Comparison of ENCODE assay signal across 13 cellular contexts in genomic region chr1:200373811-200374231, GRCh38. TPM values are rescaled to one million over a fixed set of nuclear protein-coding genes. Genes with fewer than 3 reads are reported as not detected.
DNase-seq lines count a peak whose midpoint lies in the region; ATAC-seq and TF ChIP-seq lines count a peak whose summit lies in the region.
"Had no signal": no experiment of that assay in that cellular context is flagged by ENCODE, and none has a peak within 500 bp of the region (broad histone marks: within the 10 kb centered on the region; RNA-seq: fewer than 3 reads in every experiment).

No MANE protein-coding gene starts in this region.

- no peaks in the 10 kb centered on the region for H3K79me2 ChIP-seq in osteoblast (ENCODE audit: insufficient read depth, low read length)

- peak; percentile 71 for DNase-seq in NCI-H526 treated with DMSO at 0.1 percent for 48 hours (lab: John Stamatoyannopoulos, UW)
- DNase-seq in globus pallidus (ENCODE audit: low spot score) = peak; percentile 93
- DNase-seq in osteoblast (ENCODE audit: insufficient read length, low spot score, missing footprints) = no peak
- DNase-seq in left ventricle myocardium superior = no peak
- DNase-seq in stimulated activated naive CD4-positive, alpha-beta T cell (lab: John Stamatoyannopoulos, UW) = no peak
- DNase-seq in ureter (ENCODE audit: low spot score) = no peak
- no peak for DNase-seq in NCI-H748 treated with DMSO at 0.1 percent for 48 hours (lab: John Stamatoyannopoulos, UW)
- DNase-seq: activated CD4-positive, alpha-beta T cell treated with anti-CD3 and anti-CD28 coated beads, Interleukin-2, amount 50 U/mL, for 1 hour; AML-193; naive B cell; Peyer's patch had no signal

- peak overlapping the region; percentile 43 for H3K4me2 ChIP-seq in osteoblast (ENCODE audit: insufficient read depth, low read length)

- no peak overlapping the region for H3K4me3 ChIP-seq in osteoblast (ENCODE audit: insufficient read depth, low read length)
- H3K4me3 ChIP-seq: Peyer's patch had no signal

- no peak for TF ChIP-seq CTCF in osteoblast (IDR thresholded peaks at IDR 0.05; ENCODE audit: extremely low read depth, low read depth, low read length)

- peak overlapping the region; percentile 23; the same call in 1 of the 2 replicates for H3K9ac ChIP-seq in ES-I3 (ENCODE audit: low read depth, low read length)

- H3K4me1 ChIP-seq in ES-I3 (ENCODE audit: insufficient read depth, low read length) (peaks cover 65% of the 10 kb centered on the region), osteoblast (ENCODE audit: insufficient read depth, low read length) (peaks cover 35% of the 10 kb centered on the region)
- H3K4me1 ChIP-seq: Peyer's patch had no signal

- peak overlapping the region; percentile 8 for H2AFZ ChIP-seq in osteoblast (ENCODE audit: low read length)

- no peaks in the 10 kb centered on the region for H4K20me1 ChIP-seq in osteoblast (ENCODE audit: insufficient read depth, low read length)

- H3K27me3 ChIP-seq in osteoblast (ENCODE audit: insufficient read depth, low read length) = no peaks in the 10 kb centered on the region
- H3K27me3 ChIP-seq: Peyer's patch had no signal

- no peaks in the 10 kb centered on the region for H3K9me3 ChIP-seq in ES-I3 (ENCODE audit: control insufficient read depth, insufficient read depth, low read length)
- no peaks in the 10 kb centered on the region for H3K9me3 ChIP-seq in osteoblast (ENCODE audit: low read depth, low read length)
- H3K9me3 ChIP-seq: Peyer's patch had no signal

- H3K27ac ChIP-seq in osteoblast (ENCODE audit: low read depth, low read length) = no peak overlapping the region
- H3K27ac ChIP-seq: Peyer's patch had no signal

- ATAC-seq in left ventricle myocardium superior = no peak
- ATAC-seq: esophagus mucosa had no signal

- H3K36me3 ChIP-seq in ES-I3 (ENCODE audit: insufficient read depth, low read length) (no peaks in the 10 kb centered on the region), osteoblast (ENCODE audit: insufficient read depth, low read length) (peaks cover 4% of the 10 kb centered on the region)
- H3K36me3 ChIP-seq: Peyer's patch had no signal

- intact Hi-C loops in left ventricle myocardium superior (cut with micrococcal nuclease) = no loop called here

RNA-seq across cellular contexts. Expression of gene ZNF281, which starts 36.0 kb away (rescaled TPM):
- 37.7 and 45.6 TPM in 2 replicates for total RNA-seq in osteoblast
- total RNA-seq in left ventricle myocardium superior = 8.8 TPM
- total RNA-seq in ureter = 10.8 TPM

Comparison
In these comparisons a context has a peak if more than half of its experiments do, and no peak if none do; other contexts are left out.
1. DNase-seq: peak in NCI-H526 treated with DMSO at 0.1 percent for 48 hours (single experiment) and globus pallidus (single experiment); none in osteoblast (single experiment), left ventricle myocardium superior (single experiment), stimulated activated naive CD4-positive, alpha-beta T cell (0 of 6), ureter (single experiment) and NCI-H748 treated with DMSO at 0.1 percent for 48 hours (single experiment).